26 cellular contexts compared by ENCODE assay signal in the genomic region with DNA sequence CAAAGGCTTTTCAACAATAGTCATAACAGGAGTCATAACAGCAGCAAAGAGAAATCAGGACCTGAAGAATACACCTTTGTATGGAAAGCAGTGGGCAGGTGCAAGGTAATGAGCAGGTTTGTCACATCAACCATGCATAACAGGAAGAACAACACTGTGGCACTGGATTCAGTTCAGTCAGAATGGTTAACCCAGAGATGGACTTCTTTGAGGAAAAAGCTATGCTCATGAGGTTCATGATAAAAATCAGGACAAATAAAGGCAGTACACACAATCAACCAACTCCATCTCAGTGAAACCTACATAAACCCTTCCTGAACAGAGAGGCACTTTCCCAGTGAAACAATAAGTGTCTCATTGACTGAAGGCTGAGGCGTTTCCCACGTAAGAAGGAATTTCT.
"Had no signal": no experiment of that assay in that cellular context is flagged by ENCODE, and none has a peak within 500 bp of the region (broad histone marks: within the 10 kb centered on the region; RNA-seq: fewer than 3 reads in every experiment).

No MANE protein-coding gene starts in this region.

- H3K4me3 ChIP-seq: esophagus muscularis mucosa, mucosa of descending colon, right lobe of liver, thoracic aorta, vagina had no signal

- H3K27me3 Mint-ChIP-seq: activated B cell treated with CpG ODN at 0.5 μM for 24 hours; activated CD8-positive, alpha-beta memory T cell treated with anti-CD3 and anti-CD28 coated beads, Interleukin-2, amount 10 ng/mL, durations not matched to agents 7 days and 5 days; activated naive CD4-positive, alpha-beta T cell treated with anti-CD3 and anti-CD28 coated beads, Interleukin-2, amount 50 U/mL, for 24 hours; activated naive CD8-positive, alpha-beta T cell treated with anti-CD3 and anti-CD28 coated beads, Interleukin-2, amount 50 U/mL, for 24 hours; dendritic cell treated with granulocyte-macrophage colony-stimulating factor and Interleukin-4, amounts not matched to agents 40 ng/mL and 50 ng/mL, for 4 days; natural killer cell treated with Interleukin-12 subunit alpha and Interleukin-12 subunit beta and Interleukin-15 and Interleukin-18, amount 100 ng/mL, for 72 hours; T-helper 17 cell; type B pancreatic cell had no signal

- H3K9me3 Mint-ChIP-seq: activated B cell treated with CpG ODN at 0.5 μM for 24 hours; activated naive CD4-positive, alpha-beta T cell treated with anti-CD3 and anti-CD28 coated beads, Interleukin-2, amount 50 U/mL, for 24 hours; activated naive CD8-positive, alpha-beta T cell treated with anti-CD3 and anti-CD28 coated beads, Interleukin-2, amount 50 U/mL, for 24 hours; activated T-helper 2 cell treated with anti-CD3 and anti-CD28 coated beads, Interferon-gamma antibody, Interleukin-2, Interleukin-4, amounts not matched to agents 10 μg/mL and 5 μg/mL and 100 μg/mL, durations not matched to agents 14 hours and 24 hours and 36 hours; dendritic cell treated with granulocyte-macrophage colony-stimulating factor and Interleukin-4, amounts not matched to agents 40 ng/mL and 50 ng/mL, for 4 days; endodermal cell; natural killer cell treated with Interleukin-12 subunit alpha and Interleukin-12 subunit beta and Interleukin-15 and Interleukin-18, amount 100 ng/mL, for 72 hours; type B pancreatic cell had no signal

- H3K4me3 Mint-ChIP-seq: activated B cell treated with CpG ODN at 0.5 μM for 24 hours; activated CD8-positive, alpha-beta memory T cell treated with anti-CD3 and anti-CD28 coated beads, Interleukin-2, amount 10 ng/mL, durations not matched to agents 7 days and 5 days; activated CD8-positive, alpha-beta T cell treated with anti-CD3 and anti-CD28 coated beads, Interleukin-2, amount 10 ng/mL, durations not matched to agents 7 days and 5 days; activated naive CD4-positive, alpha-beta T cell treated with anti-CD3 and anti-CD28 coated beads, Interleukin-2, amount 50 U/mL, for 24 hours; activated naive CD8-positive, alpha-beta T cell treated with anti-CD3 and anti-CD28 coated beads, Interleukin-2, amount 50 U/mL, for 24 hours; dendritic cell treated with granulocyte-macrophage colony-stimulating factor and Interleukin-4, amounts not matched to agents 40 ng/mL and 50 ng/mL, for 4 days; endodermal cell; natural killer cell treated with Interleukin-12 subunit alpha and Interleukin-12 subunit beta and Interleukin-15 and Interleukin-18, amount 100 ng/mL, for 72 hours; T-helper 17 cell; type B pancreatic cell had no signal

- H3K27me3 ChIP-seq: esophagus muscularis mucosa, right lobe of liver, vagina had no signal

- H3K27ac Mint-ChIP-seq: activated B cell treated with CpG ODN at 0.5 μM for 24 hours; activated CD8-positive, alpha-beta memory T cell treated with anti-CD3 and anti-CD28 coated beads, Interleukin-2, amount 10 ng/mL, durations not matched to agents 7 days and 5 days; activated CD8-positive, alpha-beta T cell treated with anti-CD3 and anti-CD28 coated beads, Interleukin-2, amount 10 ng/mL, durations not matched to agents 7 days and 5 days; activated naive CD4-positive, alpha-beta T cell treated with anti-CD3 and anti-CD28 coated beads, Interleukin-2, amount 50 U/mL, for 24 hours; activated naive CD8-positive, alpha-beta T cell treated with anti-CD3 and anti-CD28 coated beads, Interleukin-2, amount 50 U/mL, for 24 hours; activated T-helper 2 cell treated with anti-CD3 and anti-CD28 coated beads, Interferon-gamma antibody, Interleukin-2, Interleukin-4, amounts not matched to agents 10 μg/mL and 5 μg/mL and 100 μg/mL, durations not matched to agents 14 hours and 24 hours and 36 hours; dendritic cell treated with granulocyte-macrophage colony-stimulating factor and Interleukin-4, amounts not matched to agents 40 ng/mL and 50 ng/mL, for 4 days; endodermal cell; natural killer cell treated with Interleukin-12 subunit alpha and Interleukin-12 subunit beta and Interleukin-15 and Interleukin-18, amount 100 ng/mL, for 72 hours; T-helper 17 cell; type B pancreatic cell had no signal

- H3K9me3 ChIP-seq: esophagus muscularis mucosa, mucosa of descending colon, right lobe of liver, thoracic aorta, vagina had no signal

- H3K27ac ChIP-seq: esophagus muscularis mucosa, right lobe of liver, thoracic aorta, vagina had no signal

- H3K4me1 Mint-ChIP-seq: activated B cell treated with CpG ODN at 0.5 μM for 24 hours; activated naive CD4-positive, alpha-beta T cell treated with anti-CD3 and anti-CD28 coated beads, Interleukin-2, amount 50 U/mL, for 24 hours; activated naive CD8-positive, alpha-beta T cell treated with anti-CD3 and anti-CD28 coated beads, Interleukin-2, amount 50 U/mL, for 24 hours had no signal

- H3K36me3 Mint-ChIP-seq: activated naive CD4-positive, alpha-beta T cell treated with anti-CD3 and anti-CD28 coated beads, Interleukin-2, amount 50 U/mL, for 24 hours; natural killer cell treated with Interleukin-12 subunit alpha and Interleukin-12 subunit beta and Interleukin-15 and Interleukin-18, amount 100 ng/mL, for 72 hours had no signal

- H3K4me1 ChIP-seq: right lobe of liver, vagina had no signal

- H3K36me3 ChIP-seq: right lobe of liver, thoracic aorta, vagina had no signal

- DNase-seq: activated B cell treated with CpG ODN at 0.5 μM for 24 hours; activated CD8-positive, alpha-beta memory T cell treated with anti-CD3 and anti-CD28 coated beads, Interleukin-2, amount 10 ng/mL, durations not matched to agents 7 days and 5 days; activated CD8-positive, alpha-beta T cell treated with anti-CD3 and anti-CD28 coated beads, Interleukin-2, amount 10 ng/mL, durations not matched to agents 7 days and 5 days; activated naive CD8-positive, alpha-beta T cell treated with anti-CD3 and anti-CD28 coated beads, Interleukin-2, amount 50 U/mL, for 24 hours; activated T-cell treated with anti-CD3 and anti-CD28 coated beads, Interleukin-2, amount 50 U/mL, for 48 hours; amygdala; caudate nucleus; endodermal cell; foreskin melanocyte; left ventricle myocardium superior; mucosa of descending colon; posterior cingulate gyrus; right lobe of liver; stimulated activated CD4-positive, alpha-beta T cell treated with anti-CD3 and anti-CD28 coated beads, Interleukin-2, amount 100 ng/mL, for 48 hours; stimulated activated naive CD8-positive, alpha-beta T cell treated with anti-CD3 and anti-CD28 coated beads, Interleukin-15, Interleukin-2, amounts not matched to agents 100 U/mL and 50 U/mL, for 24 hours; T-helper 17 cell; T1000 had no signal

- FAIRE-seq: islet of Langerhans had no signal
